In genomic region chr20:33131949-33132822, GRCh38 we compare ENCODE assay signal across 1 cellular context.
TF ChIP-seq lines count a peak whose summit lies in the region.

No MANE protein-coding gene starts in this region.

TF ChIP-seq in GM23338, 12 proteins besides CTCF, POLR2A, EP300 and RAD21 (continued from another document):
- TF ChIP-seq, protein P1, sequence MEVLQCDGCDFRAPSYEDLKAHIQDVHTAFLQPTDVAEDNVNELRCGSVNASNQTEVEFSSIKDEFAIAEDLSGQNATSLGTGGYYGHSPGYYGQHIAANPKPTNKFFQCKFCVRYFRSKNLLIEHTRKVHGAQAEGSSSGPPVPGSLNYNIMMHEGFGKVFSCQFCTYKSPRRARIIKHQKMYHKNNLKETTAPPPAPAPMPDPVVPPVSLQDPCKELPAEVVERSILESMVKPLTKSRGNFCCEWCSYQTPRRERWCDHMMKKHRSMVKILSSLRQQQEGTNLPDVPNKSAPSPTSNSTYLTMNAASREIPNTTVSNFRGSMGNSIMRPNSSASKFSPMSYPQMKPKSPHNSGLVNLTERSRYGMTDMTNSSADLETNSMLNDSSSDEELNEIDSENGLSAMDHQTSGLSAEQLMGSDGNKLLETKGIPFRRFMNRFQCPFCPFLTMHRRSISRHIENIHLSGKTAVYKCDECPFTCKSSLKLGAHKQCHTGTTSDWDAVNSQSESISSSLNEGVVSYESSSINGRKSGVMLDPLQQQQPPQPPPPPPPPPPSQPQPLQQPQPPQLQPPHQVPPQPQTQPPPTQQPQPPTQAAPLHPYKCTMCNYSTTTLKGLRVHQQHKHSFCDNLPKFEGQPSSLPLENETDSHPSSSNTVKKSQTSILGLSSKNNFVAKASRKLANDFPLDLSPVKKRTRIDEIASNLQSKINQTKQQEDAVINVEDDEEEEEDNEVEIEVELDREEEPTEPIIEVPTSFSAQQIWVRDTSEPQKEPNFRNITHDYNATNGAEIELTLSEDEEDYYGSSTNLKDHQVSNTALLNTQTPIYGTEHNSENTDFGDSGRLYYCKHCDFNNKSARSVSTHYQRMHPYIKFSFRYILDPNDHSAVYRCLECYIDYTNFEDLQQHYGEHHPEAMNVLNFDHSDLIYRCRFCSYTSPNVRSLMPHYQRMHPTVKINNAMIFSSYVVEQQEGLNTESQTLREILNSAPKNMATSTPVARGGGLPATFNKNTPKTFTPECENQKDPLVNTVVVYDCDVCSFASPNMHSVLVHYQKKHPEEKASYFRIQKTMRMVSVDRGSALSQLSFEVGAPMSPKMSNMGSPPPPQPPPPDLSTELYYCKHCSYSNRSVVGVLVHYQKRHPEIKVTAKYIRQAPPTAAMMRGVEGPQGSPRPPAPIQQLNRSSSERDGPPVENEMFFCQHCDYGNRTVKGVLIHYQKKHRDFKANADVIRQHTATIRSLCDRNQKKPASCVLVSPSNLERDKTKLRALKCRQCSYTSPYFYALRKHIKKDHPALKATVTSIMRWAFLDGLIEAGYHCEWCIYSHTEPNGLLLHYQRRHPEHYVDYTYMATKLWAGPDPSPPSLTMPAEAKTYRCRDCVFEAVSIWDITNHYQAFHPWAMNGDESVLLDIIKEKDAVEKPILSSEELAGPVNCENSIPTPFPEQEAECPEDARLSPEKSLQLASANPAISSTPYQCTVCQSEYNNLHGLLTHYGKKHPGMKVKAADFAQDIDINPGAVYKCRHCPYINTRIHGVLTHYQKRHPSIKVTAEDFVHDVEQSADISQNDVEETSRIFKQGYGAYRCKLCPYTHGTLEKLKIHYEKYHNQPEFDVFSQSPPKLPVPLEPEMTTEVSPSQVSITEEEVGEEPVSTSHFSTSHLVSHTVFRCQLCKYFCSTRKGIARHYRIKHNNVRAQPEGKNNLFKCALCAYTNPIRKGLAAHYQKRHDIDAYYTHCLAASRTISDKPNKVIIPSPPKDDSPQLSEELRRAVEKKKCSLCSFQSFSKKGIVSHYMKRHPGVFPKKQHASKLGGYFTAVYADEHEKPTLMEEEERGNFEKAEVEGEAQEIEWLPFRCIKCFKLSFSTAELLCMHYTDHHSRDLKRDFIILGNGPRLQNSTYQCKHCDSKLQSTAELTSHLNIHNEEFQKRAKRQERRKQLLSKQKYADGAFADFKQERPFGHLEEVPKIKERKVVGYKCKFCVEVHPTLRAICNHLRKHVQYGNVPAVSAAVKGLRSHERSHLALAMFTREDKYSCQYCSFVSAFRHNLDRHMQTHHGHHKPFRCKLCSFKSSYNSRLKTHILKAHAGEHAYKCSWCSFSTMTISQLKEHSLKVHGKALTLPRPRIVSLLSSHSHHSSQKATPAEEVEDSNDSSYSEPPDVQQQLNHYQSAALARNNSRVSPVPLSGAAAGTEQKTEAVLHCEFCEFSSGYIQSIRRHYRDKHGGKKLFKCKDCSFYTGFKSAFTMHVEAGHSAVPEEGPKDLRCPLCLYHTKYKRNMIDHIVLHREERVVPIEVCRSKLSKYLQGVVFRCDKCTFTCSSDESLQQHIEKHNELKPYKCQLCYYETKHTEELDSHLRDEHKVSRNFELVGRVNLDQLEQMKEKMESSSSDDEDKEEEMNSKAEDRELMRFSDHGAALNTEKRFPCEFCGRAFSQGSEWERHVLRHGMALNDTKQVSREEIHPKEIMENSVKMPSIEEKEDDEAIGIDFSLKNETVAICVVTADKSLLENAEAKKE (CRISPR knock-in tag; IDR thresholded peaks at IDR 0.05): no peak
- TF ChIP-seq NANOG (IDR thresholded peaks at IDR 0.05; ENCODE audit: borderline replicate concordance): no peak
- TF ChIP-seq CREB1 (CRISPR knock-in tag; IDR thresholded peaks at IDR 0.05; ENCODE audit: low read depth): no peak
- TF ChIP-seq ZNF114 (CRISPR knock-in tag; IDR thresholded peaks at IDR 0.05): no peak
- TF ChIP-seq ETS1 (IDR thresholded peaks at IDR 0.05): no peak
- no peak for TF ChIP-seq POLR2AphosphoS5 (IDR thresholded peaks at IDR 0.05; ENCODE audit: low read depth)
- no peak for TF ChIP-seq JUNB (IDR thresholded peaks at IDR 0.05; ENCODE audit: unreplicated experiment)
- TF ChIP-seq, protein P2, sequence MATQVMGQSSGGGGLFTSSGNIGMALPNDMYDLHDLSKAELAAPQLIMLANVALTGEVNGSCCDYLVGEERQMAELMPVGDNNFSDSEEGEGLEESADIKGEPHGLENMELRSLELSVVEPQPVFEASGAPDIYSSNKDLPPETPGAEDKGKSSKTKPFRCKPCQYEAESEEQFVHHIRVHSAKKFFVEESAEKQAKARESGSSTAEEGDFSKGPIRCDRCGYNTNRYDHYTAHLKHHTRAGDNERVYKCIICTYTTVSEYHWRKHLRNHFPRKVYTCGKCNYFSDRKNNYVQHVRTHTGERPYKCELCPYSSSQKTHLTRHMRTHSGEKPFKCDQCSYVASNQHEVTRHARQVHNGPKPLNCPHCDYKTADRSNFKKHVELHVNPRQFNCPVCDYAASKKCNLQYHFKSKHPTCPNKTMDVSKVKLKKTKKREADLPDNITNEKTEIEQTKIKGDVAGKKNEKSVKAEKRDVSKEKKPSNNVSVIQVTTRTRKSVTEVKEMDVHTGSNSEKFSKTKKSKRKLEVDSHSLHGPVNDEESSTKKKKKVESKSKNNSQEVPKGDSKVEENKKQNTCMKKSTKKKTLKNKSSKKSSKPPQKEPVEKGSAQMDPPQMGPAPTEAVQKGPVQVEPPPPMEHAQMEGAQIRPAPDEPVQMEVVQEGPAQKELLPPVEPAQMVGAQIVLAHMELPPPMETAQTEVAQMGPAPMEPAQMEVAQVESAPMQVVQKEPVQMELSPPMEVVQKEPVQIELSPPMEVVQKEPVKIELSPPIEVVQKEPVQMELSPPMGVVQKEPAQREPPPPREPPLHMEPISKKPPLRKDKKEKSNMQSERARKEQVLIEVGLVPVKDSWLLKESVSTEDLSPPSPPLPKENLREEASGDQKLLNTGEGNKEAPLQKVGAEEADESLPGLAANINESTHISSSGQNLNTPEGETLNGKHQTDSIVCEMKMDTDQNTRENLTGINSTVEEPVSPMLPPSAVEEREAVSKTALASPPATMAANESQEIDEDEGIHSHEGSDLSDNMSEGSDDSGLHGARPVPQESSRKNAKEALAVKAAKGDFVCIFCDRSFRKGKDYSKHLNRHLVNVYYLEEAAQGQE (IDR thresholded peaks at IDR 0.05; ENCODE audit: unreplicated experiment): no peak
- no peak for TF ChIP-seq EZH2phosphoT487 (IDR thresholded peaks at IDR 0.05; ENCODE audit: unreplicated experiment)
